Comparison of ENCODE assay signal across 8 cellular contexts in genomic region chr4:15001825-15002658, GRCh38. TPM values are rescaled to one million over a fixed set of nuclear protein-coding genes. Genes with fewer than 3 reads are reported as not detected.
DNase-seq lines count a peak whose midpoint lies in the region; ATAC-seq and TF ChIP-seq lines count a peak whose summit lies in the region.

CPEB2 (plus strand) TSS chr4:15002481; CDS start chr4:15002674, 193 bp downstream.

- H3K4me3 ChIP-seq in Panc1 (ENCODE audit: low read depth in 2 of 2, low read length in 2 of 2), result peak within 1 kb of the TSS; percentile 72 to 79
- peak within 1 kb of the TSS; percentile 53 to 97 for H3K4me3 ChIP-seq in muscle layer of colon (ENCODE audit: low read depth in 1 of 2, low read length in 2 of 2)

- H3K27me3 Mint-ChIP-seq in Calu3 (ENCODE audit: unreplicated experiment), result no peaks in the 10 kb centered on the region
- no peaks in the 10 kb centered on the region for H3K27me3 Mint-ChIP-seq in activated T-cell treated with anti-CD3 and anti-CD28 coated beads, Interleukin-2, amount 50 U/mL, for 4 hours (ENCODE audit: low read depth)

- H3K9ac ChIP-seq in muscle layer of colon (ENCODE audit: low read length), result peak within 1 kb of the TSS; percentile 98

- BruUV-seq in Calu3 (replicated peaks; lab: Mats Ljungman, UMichigan), result no TSS peak
- BruUV-seq in Panc1 (replicated peaks; lab: Mats Ljungman, UMichigan), result no TSS peak

- no peaks in the 10 kb centered on the region for H3K27me3 ChIP-seq in Panc1 (ENCODE audit: control insufficient read depth, insufficient read depth, low read length)
- no peaks in the 10 kb centered on the region for H3K27me3 ChIP-seq in muscle layer of colon (ENCODE audit: control insufficient read depth in 1 of 2, insufficient read depth in 2 of 2, low read length in 2 of 2)

- TF ChIP-seq POLR2A in erythroblast (IDR thresholded peaks at IDR 0.05; ENCODE audit: low read length), result peak; percentile 99

- CTCF ChIA-PET in Calu3 (lab: Charles Lee) (interaction anchor here (0.6 to 1.3 kb wide), 3 partner anchors 12 to 1036 kb away, joined by 3 read pairs; no protein-coding TSS in a partner anchor), Panc1 (lab: Charles Lee) (interaction anchor here (0.5 kb wide), 1 partner anchor 287 kb away, joined by 9 read pairs; no protein-coding TSS in a partner anchor)

- peak within 1 kb of the TSS; percentile 76 for H3K4me3 Mint-ChIP-seq in Calu3 (ENCODE audit: low read depth, unreplicated experiment)
- peak within 1 kb of the TSS; percentile 90 for H3K4me3 Mint-ChIP-seq in activated T-cell treated with anti-CD3 and anti-CD28 coated beads, Interleukin-2, amount 50 U/mL, for 4 hours

- H3K36me3 ChIP-seq in Panc1 (ENCODE audit: control insufficient read depth, insufficient read depth, low read length) (no peaks in the 10 kb centered on the region), muscle layer of colon (ENCODE audit: insufficient read depth, low read length) (no peaks in the 10 kb centered on the region)

- H3K27ac ChIP-seq in Panc1 (ENCODE audit: low read length) (peak within 1 kb of the TSS; percentile 65; the same call in 1 of the 2 replicates), muscle layer of colon (ENCODE audit: low read depth, low read length) (peak within 1 kb of the TSS; percentile 89)

- H3K9me3 Mint-ChIP-seq in Calu3 (ENCODE audit: low read depth, unreplicated experiment), result no peaks in the 10 kb centered on the region
- H3K9me3 Mint-ChIP-seq in activated T-cell treated with anti-CD3 and anti-CD28 coated beads, Interleukin-2, amount 50 U/mL, for 4 hours, result no peaks in the 10 kb centered on the region

- peak within 1 kb of the TSS; percentile 47 for H3K27ac Mint-ChIP-seq in Calu3 (ENCODE audit: unreplicated experiment)

- no peak for TF ChIP-seq CTCF in Calu3 (IDR thresholded peaks at IDR 0.05; ENCODE audit: unreplicated experiment)
- no peak for TF ChIP-seq CTCF in Panc1 (IDR thresholded peaks at IDR 0.05)

- no peaks in the 10 kb centered on the region for H3K4me1 Mint-ChIP-seq in Calu3 (ENCODE audit: low read depth, unreplicated experiment)
- H3K4me1 Mint-ChIP-seq in activated T-cell treated with anti-CD3 and anti-CD28 coated beads, Interleukin-2, amount 50 U/mL, for 4 hours (ENCODE audit: low read depth), result peaks cover 21% of the 10 kb centered on the region

- H3K9me3 ChIP-seq in Panc1 (ENCODE audit: control insufficient read depth, insufficient read depth, low read depth, low read length) (no peaks in the 10 kb centered on the region), muscle layer of colon (ENCODE audit: low read length) (no peaks in the 10 kb centered on the region)

- no peaks in the 10 kb centered on the region for H3K4me1 ChIP-seq in Panc1 (ENCODE audit: control insufficient read depth, insufficient read depth, low read length)
- peaks cover 4% of the 10 kb centered on the region for H3K4me1 ChIP-seq in muscle layer of colon (ENCODE audit: insufficient read depth, low read length)

- H3K36me3 Mint-ChIP-seq in Calu3 (ENCODE audit: insufficient read depth, unreplicated experiment), result peaks cover 46% of the 10 kb centered on the region
- no peaks in the 10 kb centered on the region for H3K36me3 Mint-ChIP-seq in activated T-cell treated with anti-CD3 and anti-CD28 coated beads, Interleukin-2, amount 50 U/mL, for 4 hours (ENCODE audit: insufficient read depth)

- intact Hi-C loops in Calu3 (cut with micrococcal nuclease; ENCODE audit: unreplicated experiment), result loop anchor here (2.0 to 10.0 kb wide), 3 partner anchors 87 to 1347 kb away; no protein-coding TSS in a partner anchor
- intact Hi-C loops in Panc1 (cut with micrococcal nuclease; ENCODE audit: unreplicated experiment), result no loop called here

- in situ Hi-C loops in Panc1 (cut with HindIII; ENCODE audit: low pct_unique_long_range_greater_than_20kb, low sequenced_read_pairs), result no loop called here

- peak; percentile 91 for DNase-seq in Calu3
- DNase-seq in HUDEP-2 (lab: John Stamatoyannopoulos, UW; ENCODE audit: unreplicated experiment in 76 of 76), result peak in 75 of 76 experiments; percentile 26 to 96 (median 86)
- peak; percentile 66 for DNase-seq in Panc1 (ENCODE audit: low read depth, low spot score)
- DNase-seq in activated T-cell treated with anti-CD3 and anti-CD28 coated beads, Interleukin-2, amount 50 U/mL, for 4 hours, result peak; percentile 86
- peak; percentile 94 to 95 for DNase-seq in erythroblast (lab: John Stamatoyannopoulos, UW)
- DNase-seq in stimulated activated CD8-positive, alpha-beta memory T cell treated with anti-CD3 and anti-CD28 coated beads, Interleukin-7, amount 100 ng/mL, for 1 hour (ENCODE audit: low read depth in 2 of 2), result peak; percentile 83

- POLR2A ChIA-PET in Panc1 (lab: Charles Lee), result no interaction called here

- ATAC-seq in GM21390 (IDR thresholded peaks at IDR 0.05; ENCODE audit: unreplicated experiment) (peak; percentile 58), Panc1 (peak; percentile 85)
- peak; percentile 75 to 77 for ATAC-seq in activated T-cell treated with anti-CD3 and anti-CD28 coated beads, Interleukin-2, amount 50 U/mL, for 4 hours

RNA-seq across cellular contexts. Expression of gene CPEB2, which starts in this region (rescaled TPM):
- total RNA-seq in Calu3 (2022), result 6.6 and 7.3 TPM in 2 replicates
- 7.2 TPM for total RNA-seq in Panc1 (2021; ENCODE audit: unreplicated experiment)
- 2.1 TPM for polyA plus RNA-seq in Panc1 (2012; ENCODE audit: insufficient read length)
- total RNA-seq in activated T-cell treated with anti-CD3 and anti-CD28 coated beads, Interleukin-2, amount 50 U/mL, for 4 hours, result 1 to 10 TPM; 4.8 to 8.7 (median 8.2) TPM

Comparison
In these comparisons a context has a peak if more than half of its experiments do, and no peak if none do; other contexts are left out.
1. Peak in every context shown above with its lines: DNase-seq, ATAC-seq, H3K4me3 ChIP-seq and H3K27ac ChIP-seq.